In the genomic region with DNA sequence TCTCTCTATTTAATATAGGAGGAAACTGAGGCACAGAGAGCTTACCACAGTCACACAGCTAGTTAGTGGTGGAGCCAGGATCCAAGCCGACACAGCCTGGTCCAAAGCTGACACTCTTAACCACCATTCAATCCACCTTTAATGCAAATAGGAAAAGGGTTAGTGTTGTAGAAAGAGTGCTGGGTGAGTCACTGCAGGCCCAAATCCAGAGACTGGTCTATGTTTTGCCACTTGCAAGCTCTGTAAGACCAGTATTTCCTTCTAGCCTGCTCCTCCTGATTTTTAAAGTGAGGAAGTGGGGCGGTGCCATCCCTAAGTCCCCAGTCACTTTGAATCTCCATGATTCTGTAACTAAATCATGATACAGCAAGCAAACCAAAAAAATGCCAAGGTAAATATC, we compare ENCODE assay signal across 17 cellular contexts.
"Had no signal": no experiment of that assay in that cellular context is flagged by ENCODE, and none has a peak within 500 bp of the region (broad histone marks: within the 10 kb centered on the region; RNA-seq: fewer than 3 reads in every experiment).

No MANE protein-coding gene starts in this region.

- H3K27ac ChIP-seq: epithelial cell of prostate, neural progenitor cell had no signal

- DNase-seq: activated CD4-positive, alpha-beta T cell treated with anti-CD3 and anti-CD28 coated beads for 1 hour; activated CD4-positive, alpha-beta T cell treated with anti-CD3 and anti-CD28 coated beads, Interleukin-2, amount 50 U/mL, for 48 hours; activated naive CD4-positive, alpha-beta T cell treated with Interleukin-2 at 50 U/mL for 16 hours; activated naive CD8-positive, alpha-beta T cell treated with anti-CD3 and anti-CD28 coated beads, Interleukin-2, amount 50 U/mL, for 24 hours; central memory CD4-positive, alpha-beta T cell; cortex of kidney; effector CD8-positive, alpha-beta T cell; glutamatergic neuron; left cardiac atrium; naive B cell; T-helper 1 cell; T1000 had no signal

- H3K36me3 ChIP-seq: neural progenitor cell had no signal

- H3K27me3 ChIP-seq: neural progenitor cell had no signal

- H3K4me3 ChIP-seq: neural progenitor cell had no signal

- ATAC-seq: activated naive CD8-positive, alpha-beta T cell treated with anti-CD3 and anti-CD28 coated beads, Interleukin-2, amount 50 U/mL, for 24 hours; activated T-helper 17 cell treated with anti-CD3 and anti-CD28 coated beads, Interleukin-2, amount 50 U/mL, for 72 hours; left cardiac atrium; SK-N-SH treated with all-trans-retinoic acid at 6 μM for 48 hours; stimulated activated effector memory CD8-positive, alpha-beta T cell treated with anti-CD3 and anti-CD28 coated beads, Interleukin-12 subunit alpha, Interleukin-12 subunit beta, amount 100 ng/mL, for 72 hours had no signal

- H3K9ac ChIP-seq: neural progenitor cell had no signal
